Comparison of ENCODE assay signal across 1 cellular context in the genomic region with DNA sequence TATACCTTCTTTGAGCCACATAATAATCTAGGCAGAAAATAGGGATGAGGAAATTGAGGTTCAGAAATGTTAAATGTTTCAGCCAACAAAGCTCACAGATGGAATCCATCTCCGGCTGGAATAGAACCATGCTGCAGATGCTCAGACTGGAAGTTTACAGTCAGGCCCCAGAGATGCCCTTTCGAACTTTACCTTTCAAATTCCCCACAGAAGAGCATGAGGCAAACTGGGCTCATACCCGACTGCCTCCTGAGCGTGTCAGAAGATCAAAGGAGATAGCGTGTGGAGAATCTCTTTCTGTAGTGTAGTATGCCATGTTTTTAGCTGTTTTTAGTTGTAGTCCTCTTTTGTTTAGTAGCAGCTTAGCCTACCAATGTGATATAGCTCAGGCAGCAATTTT.
TF ChIP-seq lines count a peak whose summit lies in the region.

No MANE protein-coding gene starts in this region.

TF ChIP-seq in HepG2, 621 proteins besides CTCF, POLR2A, EP300 and RAD21 (continued from another document and continues in another):
- no peak for TF ChIP-seq GZF1 (CRISPR knock-in tag; IDR thresholded peaks at IDR 0.05)
- TF ChIP-seq, protein P1, sequence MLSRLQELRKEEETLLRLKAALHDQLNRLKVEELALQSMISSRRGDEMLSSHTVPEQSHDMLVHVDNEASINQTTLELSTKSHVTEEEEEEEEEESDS (CRISPR knock-in tag; IDR thresholded peaks at IDR 0.05; ENCODE audit: borderline replicate concordance): no peak
- TF ChIP-seq ADNP (CRISPR knock-in tag; IDR thresholded peaks at IDR 0.05): no peak
- TF ChIP-seq, protein P2, sequence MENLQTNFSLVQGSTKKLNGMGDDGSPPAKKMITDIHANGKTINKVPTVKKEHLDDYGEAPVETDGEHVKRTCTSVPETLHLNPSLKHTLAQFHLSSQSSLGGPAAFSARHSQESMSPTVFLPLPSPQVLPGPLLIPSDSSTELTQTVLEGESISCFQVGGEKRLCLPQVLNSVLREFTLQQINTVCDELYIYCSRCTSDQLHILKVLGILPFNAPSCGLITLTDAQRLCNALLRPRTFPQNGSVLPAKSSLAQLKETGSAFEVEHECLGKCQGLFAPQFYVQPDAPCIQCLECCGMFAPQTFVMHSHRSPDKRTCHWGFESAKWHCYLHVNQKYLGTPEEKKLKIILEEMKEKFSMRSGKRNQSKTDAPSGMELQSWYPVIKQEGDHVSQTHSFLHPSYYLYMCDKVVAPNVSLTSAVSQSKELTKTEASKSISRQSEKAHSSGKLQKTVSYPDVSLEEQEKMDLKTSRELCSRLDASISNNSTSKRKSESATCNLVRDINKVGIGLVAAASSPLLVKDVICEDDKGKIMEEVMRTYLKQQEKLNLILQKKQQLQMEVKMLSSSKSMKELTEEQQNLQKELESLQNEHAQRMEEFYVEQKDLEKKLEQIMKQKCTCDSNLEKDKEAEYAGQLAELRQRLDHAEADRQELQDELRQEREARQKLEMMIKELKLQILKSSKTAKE (CRISPR knock-in tag; IDR thresholded peaks at IDR 0.05; ENCODE audit: borderline replicate concordance): no peak
- TF ChIP-seq ZMAT3 (CRISPR knock-in tag; conservative IDR thresholded peaks at IDR 0.05): no peak
- no peak for TF ChIP-seq ZSCAN29 (CRISPR knock-in tag; conservative IDR thresholded peaks at IDR 0.05)
- TF ChIP-seq, protein P3, sequence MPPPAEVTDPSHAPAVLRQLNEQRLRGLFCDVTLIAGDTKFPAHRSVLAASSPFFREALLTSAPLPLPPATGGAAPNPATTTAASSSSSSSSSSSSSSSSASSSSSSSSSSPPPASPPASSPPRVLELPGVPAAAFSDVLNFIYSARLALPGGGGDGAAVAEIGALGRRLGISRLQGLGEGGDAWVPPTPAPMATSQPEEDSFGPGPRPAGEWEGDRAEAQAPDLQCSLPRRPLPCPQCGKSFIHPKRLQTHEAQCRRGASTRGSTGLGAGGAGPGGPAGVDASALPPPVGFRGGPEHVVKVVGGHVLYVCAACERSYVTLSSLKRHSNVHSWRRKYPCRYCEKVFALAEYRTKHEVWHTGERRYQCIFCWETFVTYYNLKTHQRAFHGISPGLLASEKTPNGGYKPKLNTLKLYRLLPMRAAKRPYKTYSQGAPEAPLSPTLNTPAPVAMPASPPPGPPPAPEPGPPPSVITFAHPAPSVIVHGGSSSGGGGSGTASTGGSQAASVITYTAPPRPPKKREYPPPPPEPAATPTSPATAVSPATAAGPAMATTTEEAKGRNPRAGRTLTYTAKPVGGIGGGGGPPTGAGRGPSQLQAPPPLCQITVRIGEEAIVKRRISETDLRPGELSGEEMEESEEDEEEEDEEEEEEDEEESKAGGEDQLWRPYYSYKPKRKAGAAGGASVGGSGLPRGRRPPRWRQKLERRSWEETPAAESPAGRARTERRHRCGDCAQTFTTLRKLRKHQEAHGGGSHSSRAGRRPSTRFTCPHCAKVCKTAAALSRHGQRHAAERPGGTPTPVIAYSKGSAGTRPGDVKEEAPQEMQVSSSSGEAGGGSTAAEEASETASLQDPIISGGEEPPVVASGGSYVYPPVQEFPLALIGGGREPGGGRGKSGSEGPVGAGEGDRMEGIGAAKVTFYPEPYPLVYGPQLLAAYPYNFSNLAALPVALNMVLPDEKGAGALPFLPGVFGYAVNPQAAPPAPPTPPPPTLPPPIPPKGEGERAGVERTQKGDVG (CRISPR knock-in tag; IDR thresholded peaks at IDR 0.05; ENCODE audit: borderline replicate concordance): no peak
- TF ChIP-seq ZNF205 (CRISPR knock-in tag; IDR thresholded peaks at IDR 0.05): no peak
- TF ChIP-seq, protein P4, sequence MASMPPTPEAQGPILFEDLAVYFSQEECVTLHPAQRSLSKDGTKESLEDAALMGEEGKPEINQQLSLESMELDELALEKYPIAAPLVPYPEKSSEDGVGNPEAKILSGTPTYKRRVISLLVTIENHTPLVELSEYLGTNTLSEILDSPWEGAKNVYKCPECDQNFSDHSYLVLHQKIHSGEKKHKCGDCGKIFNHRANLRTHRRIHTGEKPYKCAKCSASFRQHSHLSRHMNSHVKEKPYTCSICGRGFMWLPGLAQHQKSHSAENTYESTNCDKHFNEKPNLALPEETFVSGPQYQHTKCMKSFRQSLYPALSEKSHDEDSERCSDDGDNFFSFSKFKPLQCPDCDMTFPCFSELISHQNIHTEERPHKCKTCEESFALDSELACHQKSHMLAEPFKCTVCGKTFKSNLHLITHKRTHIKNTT (CRISPR knock-in tag; IDR thresholded peaks at IDR 0.05): no peak
- TF ChIP-seq, protein P5, sequence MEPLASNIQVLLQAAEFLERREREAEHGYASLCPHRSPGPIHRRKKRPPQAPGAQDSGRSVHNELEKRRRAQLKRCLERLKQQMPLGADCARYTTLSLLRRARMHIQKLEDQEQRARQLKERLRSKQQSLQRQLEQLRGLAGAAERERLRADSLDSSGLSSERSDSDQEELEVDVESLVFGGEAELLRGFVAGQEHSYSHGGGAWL (CRISPR knock-in tag; IDR thresholded peaks at IDR 0.05): no peak
- peak; percentile 60; the same call in 1 of the 2 replicates for TF ChIP-seq RXRB (CRISPR knock-in tag; IDR thresholded peaks at IDR 0.05; ENCODE audit: borderline replicate concordance)
- TF ChIP-seq HNF4A (CRISPR knock-in tag; IDR thresholded peaks at IDR 0.05): peak; percentile 65
- TF ChIP-seq ZNF260 (CRISPR knock-in tag; IDR thresholded peaks at IDR 0.05; ENCODE audit: borderline replicate concordance, low read depth): no peak
- no peak for TF ChIP-seq HCFC1 (IDR thresholded peaks at IDR 0.05; ENCODE audit: low read depth, low read length)
- no peak for TF ChIP-seq ZNF567 (CRISPR knock-in tag; IDR thresholded peaks at IDR 0.05; ENCODE audit: borderline replicate concordance)
- TF ChIP-seq, protein P6, sequence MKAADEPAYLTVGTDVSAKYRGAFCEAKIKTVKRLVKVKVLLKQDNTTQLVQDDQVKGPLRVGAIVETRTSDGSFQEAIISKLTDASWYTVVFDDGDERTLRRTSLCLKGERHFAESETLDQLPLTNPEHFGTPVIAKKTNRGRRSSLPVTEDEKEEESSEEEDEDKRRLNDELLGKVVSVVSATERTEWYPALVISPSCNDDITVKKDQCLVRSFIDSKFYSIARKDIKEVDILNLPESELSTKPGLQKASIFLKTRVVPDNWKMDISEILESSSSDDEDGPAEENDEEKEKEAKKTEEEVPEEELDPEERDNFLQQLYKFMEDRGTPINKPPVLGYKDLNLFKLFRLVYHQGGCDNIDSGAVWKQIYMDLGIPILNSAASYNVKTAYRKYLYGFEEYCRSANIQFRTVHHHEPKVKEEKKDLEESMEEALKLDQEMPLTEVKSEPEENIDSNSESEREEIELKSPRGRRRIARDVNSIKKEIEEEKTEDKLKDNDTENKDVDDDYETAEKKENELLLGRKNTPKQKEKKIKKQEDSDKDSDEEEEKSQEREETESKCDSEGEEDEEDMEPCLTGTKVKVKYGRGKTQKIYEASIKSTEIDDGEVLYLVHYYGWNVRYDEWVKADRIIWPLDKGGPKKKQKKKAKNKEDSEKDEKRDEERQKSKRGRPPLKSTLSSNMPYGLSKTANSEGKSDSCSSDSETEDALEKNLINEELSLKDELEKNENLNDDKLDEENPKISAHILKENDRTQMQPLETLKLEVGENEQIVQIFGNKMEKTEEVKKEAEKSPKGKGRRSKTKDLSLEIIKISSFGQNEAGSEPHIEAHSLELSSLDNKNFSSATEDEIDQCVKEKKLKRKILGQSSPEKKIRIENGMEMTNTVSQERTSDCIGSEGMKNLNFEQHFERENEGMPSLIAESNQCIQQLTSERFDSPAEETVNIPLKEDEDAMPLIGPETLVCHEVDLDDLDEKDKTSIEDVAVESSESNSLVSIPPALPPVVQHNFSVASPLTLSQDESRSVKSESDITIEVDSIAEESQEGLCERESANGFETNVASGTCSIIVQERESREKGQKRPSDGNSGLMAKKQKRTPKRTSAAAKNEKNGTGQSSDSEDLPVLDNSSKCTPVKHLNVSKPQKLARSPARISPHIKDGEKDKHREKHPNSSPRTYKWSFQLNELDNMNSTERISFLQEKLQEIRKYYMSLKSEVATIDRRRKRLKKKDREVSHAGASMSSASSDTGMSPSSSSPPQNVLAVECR (CRISPR knock-in tag; IDR thresholded peaks at IDR 0.05; ENCODE audit: borderline replicate concordance): peak; percentile 22; the same call in 1 of the 2 replicates
- TF ChIP-seq FOSL2 (CRISPR knock-in tag; IDR thresholded peaks at IDR 0.05): 0 out of 2 replicates have a peak, but pooled peaks have one; percentile 16
- TF ChIP-seq MAFG (CRISPR knock-in tag; IDR thresholded peaks at IDR 0.05): no peak
- TF ChIP-seq, protein P7, sequence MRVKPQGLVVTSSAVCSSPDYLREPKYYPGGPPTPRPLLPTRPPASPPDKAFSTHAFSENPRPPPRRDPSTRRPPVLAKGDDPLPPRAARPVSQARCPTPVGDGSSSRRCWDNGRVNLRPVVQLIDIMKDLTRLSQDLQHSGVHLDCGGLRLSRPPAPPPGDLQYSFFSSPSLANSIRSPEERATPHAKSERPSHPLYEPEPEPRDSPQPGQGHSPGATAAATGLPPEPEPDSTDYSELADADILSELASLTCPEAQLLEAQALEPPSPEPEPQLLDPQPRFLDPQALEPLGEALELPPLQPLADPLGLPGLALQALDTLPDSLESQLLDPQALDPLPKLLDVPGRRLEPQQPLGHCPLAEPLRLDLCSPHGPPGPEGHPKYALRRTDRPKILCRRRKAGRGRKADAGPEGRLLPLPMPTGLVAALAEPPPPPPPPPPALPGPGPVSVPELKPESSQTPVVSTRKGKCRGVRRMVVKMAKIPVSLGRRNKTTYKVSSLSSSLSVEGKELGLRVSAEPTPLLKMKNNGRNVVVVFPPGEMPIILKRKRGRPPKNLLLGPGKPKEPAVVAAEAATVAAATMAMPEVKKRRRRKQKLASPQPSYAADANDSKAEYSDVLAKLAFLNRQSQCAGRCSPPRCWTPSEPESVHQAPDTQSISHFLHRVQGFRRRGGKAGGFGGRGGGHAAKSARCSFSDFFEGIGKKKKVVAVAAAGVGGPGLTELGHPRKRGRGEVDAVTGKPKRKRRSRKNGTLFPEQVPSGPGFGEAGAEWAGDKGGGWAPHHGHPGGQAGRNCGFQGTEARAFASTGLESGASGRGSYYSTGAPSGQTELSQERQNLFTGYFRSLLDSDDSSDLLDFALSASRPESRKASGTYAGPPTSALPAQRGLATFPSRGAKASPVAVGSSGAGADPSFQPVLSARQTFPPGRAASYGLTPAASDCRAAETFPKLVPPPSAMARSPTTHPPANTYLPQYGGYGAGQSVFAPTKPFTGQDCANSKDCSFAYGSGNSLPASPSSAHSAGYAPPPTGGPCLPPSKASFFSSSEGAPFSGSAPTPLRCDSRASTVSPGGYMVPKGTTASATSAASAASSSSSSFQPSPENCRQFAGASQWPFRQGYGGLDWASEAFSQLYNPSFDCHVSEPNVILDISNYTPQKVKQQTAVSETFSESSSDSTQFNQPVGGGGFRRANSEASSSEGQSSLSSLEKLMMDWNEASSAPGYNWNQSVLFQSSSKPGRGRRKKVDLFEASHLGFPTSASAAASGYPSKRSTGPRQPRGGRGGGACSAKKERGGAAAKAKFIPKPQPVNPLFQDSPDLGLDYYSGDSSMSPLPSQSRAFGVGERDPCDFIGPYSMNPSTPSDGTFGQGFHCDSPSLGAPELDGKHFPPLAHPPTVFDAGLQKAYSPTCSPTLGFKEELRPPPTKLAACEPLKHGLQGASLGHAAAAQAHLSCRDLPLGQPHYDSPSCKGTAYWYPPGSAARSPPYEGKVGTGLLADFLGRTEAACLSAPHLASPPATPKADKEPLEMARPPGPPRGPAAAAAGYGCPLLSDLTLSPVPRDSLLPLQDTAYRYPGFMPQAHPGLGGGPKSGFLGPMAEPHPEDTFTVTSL (CRISPR knock-in tag; IDR thresholded peaks at IDR 0.05; ENCODE audit: borderline replicate concordance): peak; percentile 42; the same call in 1 of the 2 replicates
- no peak for TF ChIP-seq ZNF20 (CRISPR knock-in tag; IDR thresholded peaks at IDR 0.05)
- no peak for TF ChIP-seq XRCC5 (optimal IDR thresholded peaks at IDR 0.05; ENCODE audit: low read length)
- no peak for TF ChIP-seq PAX8 (CRISPR knock-in tag; IDR thresholded peaks at IDR 0.05; ENCODE audit: borderline replicate concordance)
- no peak for TF ChIP-seq ELF4 (CRISPR knock-in tag; IDR thresholded peaks at IDR 0.05; ENCODE audit: borderline replicate concordance)
- no peak for TF ChIP-seq ZNF558 (CRISPR knock-in tag; IDR thresholded peaks at IDR 0.05; ENCODE audit: borderline replicate concordance)
- TF ChIP-seq ZSCAN12 (CRISPR knock-in tag; IDR thresholded peaks at IDR 0.05): no peak
- TF ChIP-seq SP5 (CRISPR knock-in tag; IDR thresholded peaks at IDR 0.05; ENCODE audit: borderline replicate concordance, low read depth): no peak
- TF ChIP-seq, protein P8, sequence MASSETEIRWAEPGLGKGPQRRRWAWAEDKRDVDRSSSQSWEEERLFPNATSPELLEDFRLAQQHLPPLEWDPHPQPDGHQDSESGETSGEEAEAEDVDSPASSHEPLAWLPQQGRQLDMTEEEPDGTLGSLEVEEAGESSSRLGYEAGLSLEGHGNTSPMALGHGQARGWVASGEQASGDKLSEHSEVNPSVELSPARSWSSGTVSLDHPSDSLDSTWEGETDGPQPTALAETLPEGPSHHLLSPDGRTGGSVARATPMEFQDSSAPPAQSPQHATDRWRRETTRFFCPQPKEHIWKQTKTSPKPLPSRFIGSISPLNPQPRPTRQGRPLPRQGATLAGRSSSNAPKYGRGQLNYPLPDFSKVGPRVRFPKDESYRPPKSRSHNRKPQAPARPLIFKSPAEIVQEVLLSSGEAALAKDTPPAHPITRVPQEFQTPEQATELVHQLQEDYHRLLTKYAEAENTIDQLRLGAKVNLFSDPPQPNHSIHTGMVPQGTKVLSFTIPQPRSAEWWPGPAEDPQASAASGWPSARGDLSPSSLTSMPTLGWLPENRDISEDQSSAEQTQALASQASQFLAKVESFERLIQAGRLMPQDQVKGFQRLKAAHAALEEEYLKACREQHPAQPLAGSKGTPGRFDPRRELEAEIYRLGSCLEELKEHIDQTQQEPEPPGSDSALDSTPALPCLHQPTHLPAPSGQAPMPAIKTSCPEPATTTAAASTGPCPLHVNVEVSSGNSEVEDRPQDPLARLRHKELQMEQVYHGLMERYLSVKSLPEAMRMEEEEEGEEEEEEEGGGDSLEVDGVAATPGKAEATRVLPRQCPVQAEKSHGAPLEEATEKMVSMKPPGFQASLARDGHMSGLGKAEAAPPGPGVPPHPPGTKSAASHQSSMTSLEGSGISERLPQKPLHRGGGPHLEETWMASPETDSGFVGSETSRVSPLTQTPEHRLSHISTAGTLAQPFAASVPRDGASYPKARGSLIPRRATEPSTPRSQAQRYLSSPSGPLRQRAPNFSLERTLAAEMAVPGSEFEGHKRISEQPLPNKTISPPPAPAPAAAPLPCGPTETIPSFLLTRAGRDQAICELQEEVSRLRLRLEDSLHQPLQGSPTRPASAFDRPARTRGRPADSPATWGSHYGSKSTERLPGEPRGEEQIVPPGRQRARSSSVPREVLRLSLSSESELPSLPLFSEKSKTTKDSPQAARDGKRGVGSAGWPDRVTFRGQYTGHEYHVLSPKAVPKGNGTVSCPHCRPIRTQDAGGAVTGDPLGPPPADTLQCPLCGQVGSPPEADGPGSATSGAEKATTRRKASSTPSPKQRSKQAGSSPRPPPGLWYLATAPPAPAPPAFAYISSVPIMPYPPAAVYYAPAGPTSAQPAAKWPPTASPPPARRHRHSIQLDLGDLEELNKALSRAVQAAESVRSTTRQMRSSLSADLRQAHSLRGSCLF (CRISPR knock-in tag; IDR thresholded peaks at IDR 0.05; ENCODE audit: borderline replicate concordance): no peak
- TF ChIP-seq DR1 (CRISPR knock-in tag; IDR thresholded peaks at IDR 0.05): no peak
- TF ChIP-seq, protein P9, sequence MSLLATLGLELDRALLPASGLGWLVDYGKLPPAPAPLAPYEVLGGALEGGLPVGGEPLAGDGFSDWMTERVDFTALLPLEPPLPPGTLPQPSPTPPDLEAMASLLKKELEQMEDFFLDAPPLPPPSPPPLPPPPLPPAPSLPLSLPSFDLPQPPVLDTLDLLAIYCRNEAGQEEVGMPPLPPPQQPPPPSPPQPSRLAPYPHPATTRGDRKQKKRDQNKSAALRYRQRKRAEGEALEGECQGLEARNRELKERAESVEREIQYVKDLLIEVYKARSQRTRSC (CRISPR knock-in tag; IDR thresholded peaks at IDR 0.05; ENCODE audit: low read depth): no peak
- no peak for TF ChIP-seq ZNF562 (CRISPR knock-in tag; IDR thresholded peaks at IDR 0.05; ENCODE audit: borderline replicate concordance)
- no peak for TF ChIP-seq HOXA5 (CRISPR knock-in tag; IDR thresholded peaks at IDR 0.05)
- no peak for TF ChIP-seq MBD4 (IDR thresholded peaks at IDR 0.05; ENCODE audit: borderline replicate concordance, low read length)
- no peak for TF ChIP-seq SPEN (CRISPR knock-in tag; IDR thresholded peaks at IDR 0.05; ENCODE audit: low read depth)
